Comparison of ENCODE assay signal across 3 cellular contexts in the genomic region with DNA sequence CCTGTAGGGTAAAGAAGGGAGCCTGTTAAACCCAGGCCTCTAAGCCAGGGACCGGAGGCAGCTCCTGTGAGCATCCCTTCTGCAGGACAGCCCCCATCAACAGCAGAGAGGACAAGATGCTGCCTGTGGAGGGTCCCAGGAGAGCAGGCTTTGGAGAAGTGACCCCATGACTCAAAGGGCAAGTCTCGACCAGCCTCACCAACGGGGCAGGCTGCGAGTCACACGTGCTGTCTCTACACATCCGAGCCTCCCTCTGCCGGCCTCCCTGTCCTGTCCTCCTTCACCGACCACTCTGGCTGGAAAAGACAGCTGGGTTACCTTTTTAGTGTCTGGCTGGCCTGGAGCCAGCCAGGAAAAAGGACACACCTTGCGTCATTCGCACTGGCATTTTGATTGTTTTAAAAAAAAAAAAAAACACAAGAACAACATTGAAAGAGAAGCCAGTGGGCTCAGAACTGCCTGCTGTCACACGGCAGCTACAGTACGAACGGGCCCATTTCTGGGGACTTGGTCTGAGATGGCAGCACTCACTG.
TF ChIP-seq lines count a peak whose summit lies in the region.

No MANE protein-coding gene starts in this region.

TF ChIP-seq in A549, 52 proteins besides CTCF, POLR2A, EP300 and RAD21:
- TF ChIP-seq, protein P1, sequence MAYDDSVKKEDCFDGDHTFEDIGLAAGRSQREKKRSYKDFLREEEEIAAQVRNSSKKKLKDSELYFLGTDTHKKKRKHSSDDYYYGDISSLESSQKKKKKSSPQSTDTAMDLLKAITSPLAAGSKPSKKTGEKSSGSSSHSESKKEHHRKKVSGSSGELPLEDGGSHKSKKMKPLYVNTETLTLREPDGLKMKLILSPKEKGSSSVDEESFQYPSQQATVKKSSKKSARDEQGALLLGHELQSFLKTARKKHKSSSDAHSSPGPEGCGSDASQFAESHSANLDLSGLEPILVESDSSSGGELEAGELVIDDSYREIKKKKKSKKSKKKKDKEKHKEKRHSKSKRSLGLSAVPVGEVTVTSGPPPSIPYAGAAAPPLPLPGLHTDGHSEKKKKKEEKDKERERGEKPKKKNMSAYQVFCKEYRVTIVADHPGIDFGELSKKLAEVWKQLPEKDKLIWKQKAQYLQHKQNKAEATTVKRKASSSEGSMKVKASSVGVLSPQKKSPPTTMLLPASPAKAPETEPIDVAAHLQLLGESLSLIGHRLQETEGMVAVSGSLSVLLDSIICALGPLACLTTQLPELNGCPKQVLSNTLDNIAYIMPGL (CRISPR knock-in tag; IDR thresholded peaks at IDR 0.05; ENCODE audit: borderline replicate concordance): no peak
- TF ChIP-seq FOSB (CRISPR knock-in tag; IDR thresholded peaks at IDR 0.05): no peak
- no peak for TF ChIP-seq KDM1A (IDR thresholded peaks at IDR 0.05; ENCODE audit: low read depth)
- no peak for TF ChIP-seq KDM5A (IDR thresholded peaks at IDR 0.05)
- no peak for TF ChIP-seq NR3C1 (IDR thresholded peaks at IDR 0.05)
- no peak for TF ChIP-seq FOSL2 (IDR thresholded peaks at IDR 0.05)
- no peak for TF ChIP-seq FOSL2 (CRISPR knock-in tag; IDR thresholded peaks at IDR 0.05)
- no peak for TF ChIP-seq TP53 (CRISPR knock-in tag; IDR thresholded peaks at IDR 0.05)

TF ChIP-seq in H1, 55 proteins besides CTCF, POLR2A, EP300 and RAD21:
- TF ChIP-seq, protein P2, sequence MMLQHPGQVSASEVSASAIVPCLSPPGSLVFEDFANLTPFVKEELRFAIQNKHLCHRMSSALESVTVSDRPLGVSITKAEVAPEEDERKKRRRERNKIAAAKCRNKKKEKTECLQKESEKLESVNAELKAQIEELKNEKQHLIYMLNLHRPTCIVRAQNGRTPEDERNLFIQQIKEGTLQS (IDR thresholded peaks at IDR 0.05; ENCODE audit: insufficient read depth, low read depth, low read length): no peak
- TF ChIP-seq EGR1 (IDR thresholded peaks at IDR 0.05; ENCODE audit: borderline replicate concordance, low read depth, low read length): no peak
- no peak for TF ChIP-seq SIRT6 (IDR thresholded peaks at IDR 0.05; ENCODE audit: low read length)
- no peak for TF ChIP-seq ASH2L (IDR thresholded peaks at IDR 0.05; ENCODE audit: low read length)
- no peak for TF ChIP-seq KDM1A (IDR thresholded peaks at IDR 0.05; ENCODE audit: borderline replicate concordance, low read length)
- TF ChIP-seq BACH1 (IDR thresholded peaks at IDR 0.05; ENCODE audit: low read length): no peak
- TF ChIP-seq GTF2F1 (IDR thresholded peaks at IDR 0.05; ENCODE audit: borderline replicate concordance, low read depth, low read length): no peak
- no peak for TF ChIP-seq CREB1 (IDR thresholded peaks at IDR 0.05)
- TF ChIP-seq SAP30 (IDR thresholded peaks at IDR 0.05; ENCODE audit: insufficient read depth, insufficient replicate concordance, low read length): no peak
- no peak for TF ChIP-seq JUND (IDR thresholded peaks at IDR 0.05; ENCODE audit: low read length)
- no peak for TF ChIP-seq SP4 (IDR thresholded peaks at IDR 0.05; ENCODE audit: low read length)
- no peak for TF ChIP-seq TEAD4 (IDR thresholded peaks at IDR 0.05; ENCODE audit: low read depth, low read length)

TF ChIP-seq in GM23338, 12 proteins besides CTCF, POLR2A, EP300 and RAD21:
- no peak for TF ChIP-seq STAT1 (IDR thresholded peaks at IDR 0.05; ENCODE audit: unreplicated experiment)
- no peak for TF ChIP-seq EZH2phosphoT487 (IDR thresholded peaks at IDR 0.05; ENCODE audit: unreplicated experiment)
- no peak for TF ChIP-seq ZNF331 (CRISPR knock-in tag; IDR thresholded peaks at IDR 0.05; ENCODE audit: low read depth)
- TF ChIP-seq, protein P3, sequence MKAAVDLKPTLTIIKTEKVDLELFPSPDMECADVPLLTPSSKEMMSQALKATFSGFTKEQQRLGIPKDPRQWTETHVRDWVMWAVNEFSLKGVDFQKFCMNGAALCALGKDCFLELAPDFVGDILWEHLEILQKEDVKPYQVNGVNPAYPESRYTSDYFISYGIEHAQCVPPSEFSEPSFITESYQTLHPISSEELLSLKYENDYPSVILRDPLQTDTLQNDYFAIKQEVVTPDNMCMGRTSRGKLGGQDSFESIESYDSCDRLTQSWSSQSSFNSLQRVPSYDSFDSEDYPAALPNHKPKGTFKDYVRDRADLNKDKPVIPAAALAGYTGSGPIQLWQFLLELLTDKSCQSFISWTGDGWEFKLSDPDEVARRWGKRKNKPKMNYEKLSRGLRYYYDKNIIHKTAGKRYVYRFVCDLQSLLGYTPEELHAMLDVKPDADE (IDR thresholded peaks at IDR 0.05): no peak
- TF ChIP-seq EZH2 (IDR thresholded peaks at IDR 0.05; ENCODE audit: low read depth, unreplicated experiment): no peak
- TF ChIP-seq NANOG (IDR thresholded peaks at IDR 0.05; ENCODE audit: borderline replicate concordance): no peak
- TF ChIP-seq, protein P4, sequence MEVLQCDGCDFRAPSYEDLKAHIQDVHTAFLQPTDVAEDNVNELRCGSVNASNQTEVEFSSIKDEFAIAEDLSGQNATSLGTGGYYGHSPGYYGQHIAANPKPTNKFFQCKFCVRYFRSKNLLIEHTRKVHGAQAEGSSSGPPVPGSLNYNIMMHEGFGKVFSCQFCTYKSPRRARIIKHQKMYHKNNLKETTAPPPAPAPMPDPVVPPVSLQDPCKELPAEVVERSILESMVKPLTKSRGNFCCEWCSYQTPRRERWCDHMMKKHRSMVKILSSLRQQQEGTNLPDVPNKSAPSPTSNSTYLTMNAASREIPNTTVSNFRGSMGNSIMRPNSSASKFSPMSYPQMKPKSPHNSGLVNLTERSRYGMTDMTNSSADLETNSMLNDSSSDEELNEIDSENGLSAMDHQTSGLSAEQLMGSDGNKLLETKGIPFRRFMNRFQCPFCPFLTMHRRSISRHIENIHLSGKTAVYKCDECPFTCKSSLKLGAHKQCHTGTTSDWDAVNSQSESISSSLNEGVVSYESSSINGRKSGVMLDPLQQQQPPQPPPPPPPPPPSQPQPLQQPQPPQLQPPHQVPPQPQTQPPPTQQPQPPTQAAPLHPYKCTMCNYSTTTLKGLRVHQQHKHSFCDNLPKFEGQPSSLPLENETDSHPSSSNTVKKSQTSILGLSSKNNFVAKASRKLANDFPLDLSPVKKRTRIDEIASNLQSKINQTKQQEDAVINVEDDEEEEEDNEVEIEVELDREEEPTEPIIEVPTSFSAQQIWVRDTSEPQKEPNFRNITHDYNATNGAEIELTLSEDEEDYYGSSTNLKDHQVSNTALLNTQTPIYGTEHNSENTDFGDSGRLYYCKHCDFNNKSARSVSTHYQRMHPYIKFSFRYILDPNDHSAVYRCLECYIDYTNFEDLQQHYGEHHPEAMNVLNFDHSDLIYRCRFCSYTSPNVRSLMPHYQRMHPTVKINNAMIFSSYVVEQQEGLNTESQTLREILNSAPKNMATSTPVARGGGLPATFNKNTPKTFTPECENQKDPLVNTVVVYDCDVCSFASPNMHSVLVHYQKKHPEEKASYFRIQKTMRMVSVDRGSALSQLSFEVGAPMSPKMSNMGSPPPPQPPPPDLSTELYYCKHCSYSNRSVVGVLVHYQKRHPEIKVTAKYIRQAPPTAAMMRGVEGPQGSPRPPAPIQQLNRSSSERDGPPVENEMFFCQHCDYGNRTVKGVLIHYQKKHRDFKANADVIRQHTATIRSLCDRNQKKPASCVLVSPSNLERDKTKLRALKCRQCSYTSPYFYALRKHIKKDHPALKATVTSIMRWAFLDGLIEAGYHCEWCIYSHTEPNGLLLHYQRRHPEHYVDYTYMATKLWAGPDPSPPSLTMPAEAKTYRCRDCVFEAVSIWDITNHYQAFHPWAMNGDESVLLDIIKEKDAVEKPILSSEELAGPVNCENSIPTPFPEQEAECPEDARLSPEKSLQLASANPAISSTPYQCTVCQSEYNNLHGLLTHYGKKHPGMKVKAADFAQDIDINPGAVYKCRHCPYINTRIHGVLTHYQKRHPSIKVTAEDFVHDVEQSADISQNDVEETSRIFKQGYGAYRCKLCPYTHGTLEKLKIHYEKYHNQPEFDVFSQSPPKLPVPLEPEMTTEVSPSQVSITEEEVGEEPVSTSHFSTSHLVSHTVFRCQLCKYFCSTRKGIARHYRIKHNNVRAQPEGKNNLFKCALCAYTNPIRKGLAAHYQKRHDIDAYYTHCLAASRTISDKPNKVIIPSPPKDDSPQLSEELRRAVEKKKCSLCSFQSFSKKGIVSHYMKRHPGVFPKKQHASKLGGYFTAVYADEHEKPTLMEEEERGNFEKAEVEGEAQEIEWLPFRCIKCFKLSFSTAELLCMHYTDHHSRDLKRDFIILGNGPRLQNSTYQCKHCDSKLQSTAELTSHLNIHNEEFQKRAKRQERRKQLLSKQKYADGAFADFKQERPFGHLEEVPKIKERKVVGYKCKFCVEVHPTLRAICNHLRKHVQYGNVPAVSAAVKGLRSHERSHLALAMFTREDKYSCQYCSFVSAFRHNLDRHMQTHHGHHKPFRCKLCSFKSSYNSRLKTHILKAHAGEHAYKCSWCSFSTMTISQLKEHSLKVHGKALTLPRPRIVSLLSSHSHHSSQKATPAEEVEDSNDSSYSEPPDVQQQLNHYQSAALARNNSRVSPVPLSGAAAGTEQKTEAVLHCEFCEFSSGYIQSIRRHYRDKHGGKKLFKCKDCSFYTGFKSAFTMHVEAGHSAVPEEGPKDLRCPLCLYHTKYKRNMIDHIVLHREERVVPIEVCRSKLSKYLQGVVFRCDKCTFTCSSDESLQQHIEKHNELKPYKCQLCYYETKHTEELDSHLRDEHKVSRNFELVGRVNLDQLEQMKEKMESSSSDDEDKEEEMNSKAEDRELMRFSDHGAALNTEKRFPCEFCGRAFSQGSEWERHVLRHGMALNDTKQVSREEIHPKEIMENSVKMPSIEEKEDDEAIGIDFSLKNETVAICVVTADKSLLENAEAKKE (CRISPR knock-in tag; IDR thresholded peaks at IDR 0.05): no peak
- TF ChIP-seq ZNF114 (CRISPR knock-in tag; IDR thresholded peaks at IDR 0.05): no peak
- TF ChIP-seq POLR2AphosphoS5 (IDR thresholded peaks at IDR 0.05; ENCODE audit: low read depth): no peak
- no peak for TF ChIP-seq JUNB (IDR thresholded peaks at IDR 0.05; ENCODE audit: unreplicated experiment)
- TF ChIP-seq CREB1 (CRISPR knock-in tag; IDR thresholded peaks at IDR 0.05; ENCODE audit: low read depth): no peak
- TF ChIP-seq, protein P5, sequence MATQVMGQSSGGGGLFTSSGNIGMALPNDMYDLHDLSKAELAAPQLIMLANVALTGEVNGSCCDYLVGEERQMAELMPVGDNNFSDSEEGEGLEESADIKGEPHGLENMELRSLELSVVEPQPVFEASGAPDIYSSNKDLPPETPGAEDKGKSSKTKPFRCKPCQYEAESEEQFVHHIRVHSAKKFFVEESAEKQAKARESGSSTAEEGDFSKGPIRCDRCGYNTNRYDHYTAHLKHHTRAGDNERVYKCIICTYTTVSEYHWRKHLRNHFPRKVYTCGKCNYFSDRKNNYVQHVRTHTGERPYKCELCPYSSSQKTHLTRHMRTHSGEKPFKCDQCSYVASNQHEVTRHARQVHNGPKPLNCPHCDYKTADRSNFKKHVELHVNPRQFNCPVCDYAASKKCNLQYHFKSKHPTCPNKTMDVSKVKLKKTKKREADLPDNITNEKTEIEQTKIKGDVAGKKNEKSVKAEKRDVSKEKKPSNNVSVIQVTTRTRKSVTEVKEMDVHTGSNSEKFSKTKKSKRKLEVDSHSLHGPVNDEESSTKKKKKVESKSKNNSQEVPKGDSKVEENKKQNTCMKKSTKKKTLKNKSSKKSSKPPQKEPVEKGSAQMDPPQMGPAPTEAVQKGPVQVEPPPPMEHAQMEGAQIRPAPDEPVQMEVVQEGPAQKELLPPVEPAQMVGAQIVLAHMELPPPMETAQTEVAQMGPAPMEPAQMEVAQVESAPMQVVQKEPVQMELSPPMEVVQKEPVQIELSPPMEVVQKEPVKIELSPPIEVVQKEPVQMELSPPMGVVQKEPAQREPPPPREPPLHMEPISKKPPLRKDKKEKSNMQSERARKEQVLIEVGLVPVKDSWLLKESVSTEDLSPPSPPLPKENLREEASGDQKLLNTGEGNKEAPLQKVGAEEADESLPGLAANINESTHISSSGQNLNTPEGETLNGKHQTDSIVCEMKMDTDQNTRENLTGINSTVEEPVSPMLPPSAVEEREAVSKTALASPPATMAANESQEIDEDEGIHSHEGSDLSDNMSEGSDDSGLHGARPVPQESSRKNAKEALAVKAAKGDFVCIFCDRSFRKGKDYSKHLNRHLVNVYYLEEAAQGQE (IDR thresholded peaks at IDR 0.05; ENCODE audit: unreplicated experiment): no peak
TF ChIP-seq in GM23338: peak in this region for 0.
